In the genomic region with DNA sequence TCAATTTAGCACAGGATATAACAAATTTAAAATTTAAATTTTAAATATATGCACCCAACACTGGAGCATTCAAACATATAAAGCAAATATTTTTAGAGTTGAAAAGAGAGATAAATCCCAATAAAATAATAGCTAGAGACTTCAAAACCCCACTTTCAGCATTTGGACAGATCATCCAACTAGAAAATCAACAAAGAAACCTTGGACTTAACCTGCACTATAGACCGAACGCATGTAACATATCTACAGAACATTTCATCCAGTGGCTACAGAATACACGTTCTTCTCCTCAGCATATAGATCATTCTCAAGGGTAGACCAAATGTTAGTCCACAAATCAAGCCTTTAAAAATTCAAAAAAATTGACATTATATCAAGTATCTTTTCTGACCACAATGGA, we compare ENCODE assay signal across 28 cellular contexts.
"Had no signal": no experiment of that assay in that cellular context is flagged by ENCODE, and none has a peak within 500 bp of the region (broad histone marks: within the 10 kb centered on the region; RNA-seq: fewer than 3 reads in every experiment).

No MANE protein-coding gene starts in this region.

- DNase-seq: activated CD4-positive, alpha-beta memory T cell treated with anti-CD3 and anti-CD28 coated beads for 36 hours; activated CD4-positive, alpha-beta T cell treated with anti-CD3 and anti-CD28 coated beads, Interleukin-2, amount 10 ng/mL, durations not matched to agents 24 days and 14 days; activated CD8-positive, alpha-beta memory T cell treated with anti-CD3 and anti-CD28 coated beads, Interleukin-2, amount 50 U/mL, for 48 hours; activated gamma-delta T cell; activated naive CD4-positive, alpha-beta T cell treated with anti-CD3 and anti-CD28 coated beads, Interleukin-2, amount 50 U/mL, for 16 hours; activated naive CD8-positive, alpha-beta T cell treated with anti-CD3 and anti-CD28 coated beads, Interleukin-2, amount 50 U/mL, for 24 hours; activated T-cell treated with anti-CD3 and anti-CD28 coated beads, Interleukin-2, amount 50 U/mL, for 24 hours; effector CD8-positive, alpha-beta T cell; head of caudate nucleus; hippocampal formation; left cardiac atrium; midbrain; naive thymus-derived CD8-positive, alpha-beta T cell; nucleus accumbens; pancreas; retina; stimulated activated CD4-positive, alpha-beta T cell treated with anti-CD3 and anti-CD28 coated beads, Interleukin-1b, Interleukin-23, amount 100 ng/mL, for 48 hours; stimulated activated naive B cell treated with anti-CD40 and anti-IgM and Interleukin-4, amounts not matched to agents 10 μg/mL and 1 μg/mL and 100 μg/mL, for 72 hours; stomach; T-helper 17 cell; T1000; thyroid gland; upper lobe of left lung; WERI-Rb-1 had no signal

- H3K27ac Mint-ChIP-seq: activated CD4-positive, alpha-beta memory T cell treated with anti-CD3 and anti-CD28 coated beads for 36 hours; activated CD4-positive, alpha-beta T cell treated with anti-CD3 and anti-CD28 coated beads, Interleukin-2, amount 10 ng/mL, durations not matched to agents 24 days and 14 days; activated naive CD8-positive, alpha-beta T cell treated with anti-CD3 and anti-CD28 coated beads, Interleukin-2, amount 50 U/mL, for 24 hours; activated T-cell treated with anti-CD3 and anti-CD28 coated beads, Interleukin-2, amount 50 U/mL, for 24 hours; stimulated activated naive B cell treated with anti-CD40 and anti-IgM and Interleukin-4, amounts not matched to agents 10 μg/mL and 1 μg/mL and 100 μg/mL, for 72 hours; T-helper 17 cell had no signal

- ATAC-seq: activated CD4-positive, CD25-positive, alpha-beta regulatory T cell treated with anti-CD3 and anti-CD28 coated beads, Interleukin-2, amount 50 U/mL, for 24 hours; activated naive CD8-positive, alpha-beta T cell treated with anti-CD3 and anti-CD28 coated beads, Interleukin-2, amount 50 U/mL, for 24 hours; left cardiac atrium; naive thymus-derived CD8-positive, alpha-beta T cell; pancreas; stimulated activated naive B cell treated with anti-CD40 and anti-IgM and Interleukin-4, amounts not matched to agents 10 μg/mL and 1 μg/mL and 100 μg/mL, for 72 hours; T-helper 17 cell had no signal

- H3K9me3 ChIP-seq: pancreas, prostate gland, stomach, thyroid gland, upper lobe of left lung had no signal

- H3K9me3 Mint-ChIP-seq: activated CD4-positive, alpha-beta memory T cell treated with anti-CD3 and anti-CD28 coated beads for 36 hours; activated CD4-positive, alpha-beta T cell treated with anti-CD3 and anti-CD28 coated beads, Interleukin-2, amount 10 ng/mL, durations not matched to agents 24 days and 14 days; central memory CD8-positive, alpha-beta T cell had no signal

- H3K4me2 ChIP-seq: smooth muscle cell had no signal

- H3K4me1 ChIP-seq: pancreas, prostate gland, stomach, thyroid gland, upper lobe of left lung had no signal

- H3K4me3 ChIP-seq: pancreas, prostate gland, smooth muscle cell, stomach, thyroid gland, upper lobe of left lung had no signal

- H3K27ac ChIP-seq: pancreas, prostate gland, stomach, thyroid gland, upper lobe of left lung, WERI-Rb-1 had no signal

- H3K36me3 ChIP-seq: pancreas, prostate gland, stomach, thyroid gland, upper lobe of left lung, WERI-Rb-1 had no signal

- H3K36me3 Mint-ChIP-seq: activated CD4-positive, alpha-beta memory T cell treated with anti-CD3 and anti-CD28 coated beads for 36 hours; stimulated activated naive B cell treated with anti-CD40 and anti-IgM and Interleukin-4, amounts not matched to agents 10 μg/mL and 1 μg/mL and 100 μg/mL, for 72 hours had no signal

- H3K27me3 ChIP-seq: pancreas, stomach, thyroid gland, upper lobe of left lung had no signal
